In genomic region chr5:56938858-56939257, GRCh38 we compare ENCODE assay signal across 16 cellular contexts. TPM values are rescaled to one million over a fixed set of nuclear protein-coding genes. Genes with fewer than 3 reads are reported as not detected.
DNase-seq lines count a peak whose midpoint lies in the region; TF ChIP-seq lines count a peak whose summit lies in the region.
"Had no signal": no experiment of that assay in that cellular context is flagged by ENCODE, and none has a peak within 500 bp of the region (broad histone marks: within the 10 kb centered on the region; RNA-seq: fewer than 3 reads in every experiment).

No MANE protein-coding gene starts in this region.

- H3K27me3 ChIP-seq in MM.1S (replicated peaks; ENCODE audit: insufficient read depth, low read length) (no peaks in the 10 kb centered on the region), liver (ENCODE audit: control insufficient read depth in 4 of 4, insufficient read depth in 4 of 4, low read length in 3 of 4) (no peaks in the 10 kb centered on the region)
- H3K27me3 ChIP-seq: BE2C had no signal

- peaks cover 7% of the 10 kb centered on the region for H3F3A ChIP-seq in MM.1S (ENCODE audit: insufficient read depth, low read length)

- H3K9ac ChIP-seq in MM.1S (ENCODE audit: low read length) (no peak overlapping the region; the same call in 1 of the 2 replicates), liver (ENCODE audit: low read depth in 1 of 2, low read length in 2 of 2) (no peak overlapping the region)
- H3K9ac ChIP-seq: GM23248 had no signal

- peaks cover 15% of the 10 kb centered on the region for H3K79me2 ChIP-seq in MM.1S (ENCODE audit: low read length)

- no peak overlapping the region for H2AFZ ChIP-seq in MM.1S (ENCODE audit: low read length)
- H2AFZ ChIP-seq: GM23248 had no signal

- no peaks in the 10 kb centered on the region for H4K20me1 ChIP-seq in MM.1S (ENCODE audit: insufficient read depth, low read length)

- WGBS in liver: 31% methylated on average over 1 of the region's 1 CpG

- H3K36me3 ChIP-seq in MM.1S (replicated peaks; ENCODE audit: insufficient read depth, low read length) (peaks cover 16% of the 10 kb centered on the region; the same call in 1 of the 2 replicates), liver (ENCODE audit: control insufficient read depth in 4 of 4, insufficient read depth in 3 of 4, low read depth in 1 of 4, low read length in 3 of 4) (peaks cover 7 to 56% (median 46%) of the 10 kb centered on the region in 4 donors)

- DNase-seq in MM.1S (peak; percentile 78), amniotic epithelial cell (ENCODE audit: low read depth) (peak; percentile 7), NCI-H1105 treated with DMSO at 0.1 percent for 48 hours (lab: John Stamatoyannopoulos, UW) (no peak), GM10248 (ENCODE audit: extremely low spot score) (no peak), NCI-H748 treated with DMSO at 0.1 percent for 48 hours (lab: John Stamatoyannopoulos, UW) (no peak)
- DNase-seq: BE2C; C1 segment of cervical spinal cord; CD4-positive, CD25-positive, alpha-beta regulatory T cell; CD8-positive, alpha-beta memory T cell; COR-L47; DMS 273 treated with DMSO at 0.1 percent for 48 hours; DMS53; DND-41 had no signal

- no peak overlapping the region for H3K4me3 ChIP-seq in MM.1S (ENCODE audit: low read length)
- no peak overlapping the region for H3K4me3 ChIP-seq in liver (ENCODE audit: low read depth in 1 of 3, low read length in 3 of 3)
- H3K4me3 ChIP-seq: GM23248, HAP-1 had no signal

- no peaks in the 10 kb centered on the region for H3K9me3 ChIP-seq in MM.1S (replicated peaks; ENCODE audit: insufficient read depth, low read length)
- no peaks in the 10 kb centered on the region for H3K9me3 ChIP-seq in liver (ENCODE audit: control insufficient read depth in 4 of 4, low read length in 3 of 4)
- H3K9me3 ChIP-seq: BE2C, HAP-1 had no signal

- H3K9me2 ChIP-seq in MM.1S (replicated peaks; ENCODE audit: insufficient read depth, low read length): no peaks in the 10 kb centered on the region

- peak in 1 of 2 donors; percentile 52 for TF ChIP-seq RAD21 in liver (IDR thresholded peaks at IDR 0.05)

- POLR2A ChIA-PET in GM10248 (lab: Yijun Ruan, JAX): no interaction called here

- TF ChIP-seq CTCF in MM.1S (IDR thresholded peaks at IDR 0.05; ENCODE audit: low read length) (no peak), liver (IDR thresholded peaks at IDR 0.05; ENCODE audit: low read depth, low read length, missing input control) (no peak), GM10248 (IDR thresholded peaks at IDR 0.05; ENCODE audit: control extremely low read depth, extremely low read depth, low read depth, missing control alignments) (no peak)

- CTCF ChIA-PET in GM10248 (lab: Yijun Ruan, JAX): interaction anchor here (1.2 kb wide), 1 partner anchor 12 kb away, joined by 3 read pairs; no protein-coding TSS in a partner anchor

- H3K27ac ChIP-seq in MM.1S (ENCODE audit: low read length) (peak overlapping the region; percentile 63; the same call in 1 of the 2 replicates), liver (ENCODE audit: low read depth in 1 of 2, low read length in 2 of 2) (peak overlapping the region; percentile 26 to 45)
- H3K27ac ChIP-seq: GM23248 had no signal

- peak overlapping the region; percentile 49; the same call in 1 of the 2 replicates for H3K4me2 ChIP-seq in MM.1S (ENCODE audit: low read depth, low read length)

- peaks cover 17% of the 10 kb centered on the region for H3K4me1 ChIP-seq in MM.1S (ENCODE audit: low read length)
- peaks cover 0 to 12% (median 4%) of the 10 kb centered on the region in 4 donors for H3K4me1 ChIP-seq in liver (ENCODE audit: control insufficient read depth in 4 of 4, insufficient read depth in 4 of 4, low read length in 3 of 4)
- H3K4me1 ChIP-seq: BE2C, HAP-1 had no signal

TF ChIP-seq in liver, 16 proteins besides CTCF, POLR2A, EP300 and RAD21:
- TF ChIP-seq NR2F2 (IDR thresholded peaks at IDR 0.05): no peak
- no peak for TF ChIP-seq FOXA2 (IDR thresholded peaks at IDR 0.05)
- TF ChIP-seq GABPA (IDR thresholded peaks at IDR 0.05 in 1 of 2, conservative IDR thresholded peaks at IDR 0.05 in 1 of 2): no peak
- TF ChIP-seq RXRA (IDR thresholded peaks at IDR 0.05): peak; percentile 76 to 83
- TF ChIP-seq JUND (IDR thresholded peaks at IDR 0.05): peak; percentile 25 to 47
- TF ChIP-seq SP1 (IDR thresholded peaks at IDR 0.05): peak; percentile 67
- no peak for TF ChIP-seq TAF1 (conservative IDR thresholded peaks at IDR 0.05)
- no peak for TF ChIP-seq REST (IDR thresholded peaks at IDR 0.05)
- TF ChIP-seq YY1 (IDR thresholded peaks at IDR 0.05): peak; percentile 14
- peak; percentile 46 for TF ChIP-seq HNF4G (IDR thresholded peaks at IDR 0.05)
- TF ChIP-seq ZBTB33 (IDR thresholded peaks at IDR 0.05): no peak
- TF ChIP-seq FOXA1 (IDR thresholded peaks at IDR 0.05): no peak
- TF ChIP-seq MAX (IDR thresholded peaks at IDR 0.05): peak; percentile 28
- TF ChIP-seq ATF3 (IDR thresholded peaks at IDR 0.05): peak; percentile 19
- TF ChIP-seq HNF4A (conservative IDR thresholded peaks at IDR 0.05): peak; percentile 86 to 94
- TF ChIP-seq EGR1 (IDR thresholded peaks at IDR 0.05; ENCODE audit: low read depth in 2 of 2): no peak

RNA-seq across cellular contexts. Expression of gene MIER3, which starts 13.1 kb away (rescaled TPM):
- 10 to 100 TPM; 11.1 to 15.5 TPM for total RNA-seq in liver
- 1 to 10 TPM; 4.1 to 5.1 TPM for polyA plus RNA-seq in liver

RNA-seq across cellular contexts. Expression of gene SETD9, which starts 29.5 kb away (rescaled TPM):
- total RNA-seq in liver: 1 to 10 TPM; 3.1 to 8.3 TPM
- polyA plus RNA-seq in liver: 10 to 100 TPM in 1 of 2 donors, 1 to 10 TPM in 1; 4.0 to 10.1 TPM

Comparison
In these comparisons a context has a peak if more than half of its experiments do, and no peak if none do; other contexts are left out.
1. DNase-seq: peak in MM.1S (single experiment) and amniotic epithelial cell (single experiment); none in NCI-H1105 treated with DMSO at 0.1 percent for 48 hours (single experiment), GM10248 (single experiment) and NCI-H748 treated with DMSO at 0.1 percent for 48 hours (single experiment).